Comparison of ENCODE assay signal across 7 cellular contexts in genomic region chr13:76980075-76980718, GRCh38. TPM values are rescaled to one million over a fixed set of nuclear protein-coding genes. Genes with fewer than 3 reads are reported as not detected.
DNase-seq lines count a peak whose midpoint lies in the region; ATAC-seq, FAIRE-seq and TF ChIP-seq lines count a peak whose summit lies in the region.

No MANE protein-coding gene starts in this region.

- peaks cover 11% of the 10 kb centered on the region for H3K4me1 Mint-ChIP-seq in brain

- no peaks in the 10 kb centered on the region for H4K20me1 ChIP-seq in keratinocyte (ENCODE audit: control insufficient read depth, extremely low read depth, insufficient read depth, low read length)

- CTCF ChIA-PET in HEK293T (lab: Yijun Ruan, JAX), result interaction anchor here (0.5 to 2.8 kb wide), 29 partner anchors 9 to 1347 kb away, joined by 3 to 32 read pairs (median 3); partner anchors contain the start of genes CLN5, FBXL3 and KCTD12

- H3K27ac ChIP-seq in keratinocyte (ENCODE audit: control insufficient read depth, insufficient read depth, low read length), result no peak overlapping the region

- no peak overlapping the region for H3K27ac Mint-ChIP-seq in brain

- H3K36me3 Mint-ChIP-seq in brain, result no peaks in the 10 kb centered on the region

- peak; percentile 99 for ATAC-seq in GM18498 (IDR thresholded peaks at IDR 0.05; ENCODE audit: unreplicated experiment)

- H3K9ac ChIP-seq in keratinocyte (ENCODE audit: control insufficient read depth, extremely low read depth, insufficient read depth, low read length), result no peak overlapping the region

- H3K27me3 Mint-ChIP-seq in brain, result peaks cover 22% of the 10 kb centered on the region

- H3K79me2 ChIP-seq in keratinocyte (ENCODE audit: control insufficient read depth, insufficient read depth, low read length), result no peaks in the 10 kb centered on the region

- H3K36me3 ChIP-seq in keratinocyte (ENCODE audit: control insufficient read depth in 2 of 2, extremely low read depth in 1 of 2, insufficient read depth in 2 of 2, low read length in 2 of 2), result no peaks in the 10 kb centered on the region

- H3K9me3 Mint-ChIP-seq in brain, result peaks cover 0 to 3% (median 2%) of the 10 kb centered on the region in 5 experiments

- H3K9me3 ChIP-seq in keratinocyte (ENCODE audit: control insufficient read depth, low read depth, low read length), result no peaks in the 10 kb centered on the region

- peaks cover 12% of the 10 kb centered on the region for H3K4me1 ChIP-seq in keratinocyte (ENCODE audit: control insufficient read depth, extremely low read depth, insufficient read depth, low read length)

- FAIRE-seq in keratinocyte (lab: Jason Lieb, UNC), result no peak

- H3K4me3 ChIP-seq in keratinocyte (ENCODE audit: control insufficient read depth in 2 of 3, extremely low read depth in 1 of 3, insufficient read depth in 2 of 3, low read depth in 1 of 3, low read length in 3 of 3), result no peak overlapping the region

- POLR2A ChIA-PET in HEK293T (lab: Yijun Ruan, JAX), result interaction anchor here (1.5 kb wide), 1 partner anchor 12 kb away, joined by 6 read pairs; the partner anchor contains the start of gene CLN5

- H3K4me3 Mint-ChIP-seq in brain, result peak overlapping the region; percentile 72 to 82 (median 79)

- H3K4me2 ChIP-seq in keratinocyte (ENCODE audit: control insufficient read depth, extremely low read depth, insufficient read depth, low read depth, low read length), result peak overlapping the region; percentile 64

- H3K27me3 ChIP-seq in keratinocyte (ENCODE audit: control insufficient read depth, extremely low read depth, insufficient read depth, low read length), result peaks cover 12% of the 10 kb centered on the region

- H3K9me1 ChIP-seq in keratinocyte (ENCODE audit: control insufficient read depth, extremely low read depth, insufficient read depth, low read length), result no peaks in the 10 kb centered on the region

- dilution Hi-C loops in keratinocyte (cut with MboI; ENCODE audit: extremely low pct_ligation_motif_present, low sequenced_read_pairs), result no loop called here

- DNase-seq in HEK293T (ENCODE audit: extremely low spot score) (peak; percentile 100), MV-4-11 (lab: John Stamatoyannopoulos, UW) (peak; percentile 28), UCSD-AML1 (lab: John Stamatoyannopoulos, UW; ENCODE audit: unreplicated experiment) (peak; percentile 78), keratinocyte (ENCODE audit: low read depth, low spot score) (no peak)
- DNase-seq in stimulated activated CD4-positive, alpha-beta T cell treated with anti-CD3 and anti-CD28 coated beads, Interleukin-1b, Interleukin-23, amount 100 ng/mL, for 24 hours (ENCODE audit: low read depth in 4 of 4, low spot score in 1 of 4), result peak; percentile 77 to 87 (median 84)

- no peak overlapping the region for H2AFZ ChIP-seq in keratinocyte (ENCODE audit: control insufficient read depth, low read length)

- peak; percentile 87 to 97 for TF ChIP-seq CTCF in brain (conservative IDR thresholded peaks at IDR 0.05)
- peak; percentile 76 to 99 (median 87) for TF ChIP-seq CTCF in keratinocyte (optimal IDR thresholded peaks at IDR 0.05 in 1 of 3, IDR thresholded peaks at IDR 0.05 in 1 of 3, conservative IDR thresholded peaks at IDR 0.05 in 1 of 3; ENCODE audit: extremely low read depth in 1 of 3, insufficient read depth in 2 of 3, low read length in 3 of 3)

TF ChIP-seq in HEK293T, 16 proteins besides CTCF, POLR2A, EP300 and RAD21:
- TF ChIP-seq FOXM1 (IDR thresholded peaks at IDR 0.05; ENCODE audit: borderline replicate concordance) (no peak), ARNT (IDR thresholded peaks at IDR 0.05) (peak; percentile 81), CTBP1 (IDR thresholded peaks at IDR 0.05; ENCODE audit: borderline replicate concordance) (peak; percentile 49; the same call in 1 of the 2 replicates)

RNA-seq across cellular contexts. Expression of gene CLN5, which starts 11.7 kb away (rescaled TPM):
- polyA plus RNA-seq in brain (ENCODE audit: insufficient read depth, low read depth, low replicate concordance) (13.9 TPM), keratinocyte (20.7 to 32.4 TPM (median 28.7 TPM) in 3 replicates)
- polyA plus RNA-seq in keratinocyte (2011; ENCODE audit: low read depth), result 6.2 TPM
- 12.7 and 26.4 TPM in 2 replicates for polyA plus RNA-seq in keratinocyte (2011; cell fraction: cytosol; rRNA removed)
- polyA plus RNA-seq in keratinocyte (2011; cell fraction: nucleus; rRNA removed), result 44.9 and 54.6 TPM in 2 replicates
- 20.4 and 20.9 TPM in 2 replicates for polyA plus RNA-seq in keratinocyte (2012; ENCODE audit: low replicate concordance)
- 3.8 to 26.3 TPM (median 23.2 TPM) in 3 replicates for polyA minus RNA-seq in keratinocyte
- polyA minus RNA-seq in keratinocyte (2011; cell fraction: cytosol; rRNA and poly(A)+ RNA removed), result 15.0 TPM
- polyA minus RNA-seq in keratinocyte (2011; cell fraction: nucleus; rRNA and poly(A)+ RNA removed), result 24.3 and 41.1 TPM in 2 replicates

RNA-seq across cellular contexts. Expression of gene ACOD1, which starts 31.9 kb away (rescaled TPM):
- not detected for polyA plus RNA-seq in brain (ENCODE audit: insufficient read depth, low read depth, low replicate concordance)
- not detected in 3 replicates for polyA plus RNA-seq in keratinocyte
- not detected for polyA plus RNA-seq in keratinocyte (2011; ENCODE audit: low read depth)
- not detected in 2 replicates for polyA plus RNA-seq in keratinocyte (2011; cell fraction: cytosol; rRNA removed)
- polyA plus RNA-seq in keratinocyte (2011; cell fraction: nucleus; rRNA removed), result not detected in 2 replicates
- polyA plus RNA-seq in keratinocyte (2012; ENCODE audit: low replicate concordance), result not detected in 2 replicates
- not detected in 3 replicates for polyA minus RNA-seq in keratinocyte
- polyA minus RNA-seq in keratinocyte (2011; cell fraction: cytosol; rRNA and poly(A)+ RNA removed), result not detected
- not detected in 2 replicates for polyA minus RNA-seq in keratinocyte (2011; cell fraction: nucleus; rRNA and poly(A)+ RNA removed)

RNA-seq across cellular contexts. Expression of gene FBXL3, which starts 46.8 kb away (rescaled TPM):
- 15.1 TPM for polyA plus RNA-seq in brain (ENCODE audit: insufficient read depth, low read depth, low replicate concordance)
- polyA plus RNA-seq in keratinocyte, result 15.7 to 25.4 TPM (median 18.3 TPM) in 3 replicates
- 6.1 TPM for polyA plus RNA-seq in keratinocyte (2011; ENCODE audit: low read depth)
- polyA plus RNA-seq in keratinocyte (2011; cell fraction: cytosol; rRNA removed), result 11.2 and 23.2 TPM in 2 replicates
- polyA plus RNA-seq in keratinocyte (2011; cell fraction: nucleus; rRNA removed), result 15.8 and 21.0 TPM in 2 replicates
- 15.7 and 18.4 TPM in 2 replicates for polyA plus RNA-seq in keratinocyte (2012; ENCODE audit: low replicate concordance)
- polyA minus RNA-seq in keratinocyte, result 9.2 to 21.7 TPM (median 14.9 TPM) in 3 replicates
- polyA minus RNA-seq in keratinocyte (2011; cell fraction: cytosol; rRNA and poly(A)+ RNA removed), result 18.8 TPM
- polyA minus RNA-seq in keratinocyte (2011; cell fraction: nucleus; rRNA and poly(A)+ RNA removed), result 12.8 and 26.0 TPM in 2 replicates
